26 cellular contexts compared by ENCODE assay signal in genomic region chr9:33861917-33862453, GRCh38.
"Had no signal": no experiment of that assay in that cellular context is flagged by ENCODE, and none has a peak within 500 bp of the region (broad histone marks: within the 10 kb centered on the region; RNA-seq: fewer than 3 reads in every experiment).

No MANE protein-coding gene starts in this region.

- H3K27ac Mint-ChIP-seq: activated CD4-positive, alpha-beta T cell treated with anti-CD3 and anti-CD28 coated beads, Interleukin-2, amount 10 ng/mL, durations not matched to agents 24 days and 14 days; activated CD8-positive, alpha-beta T cell treated with anti-CD3 and anti-CD28 coated beads for 36 hours; activated naive CD4-positive, alpha-beta T cell treated with anti-CD3 and anti-CD28 coated beads, Interleukin-2, amount 10 ng/mL, durations not matched to agents 7 days and 5 days; activated naive CD8-positive, alpha-beta T cell treated with anti-CD3 and anti-CD28 coated beads, Interleukin-2, amount 50 U/mL, for 24 hours; neural progenitor cell; stimulated activated naive CD8-positive, alpha-beta T cell treated with anti-CD3 and anti-CD28 coated beads, Interleukin-15, Interleukin-2, amounts not matched to agents 100 ng/mL and 50 ng/mL, for 24 hours; T-helper 2 cell treated with Interferon-gamma antibody and Interleukin-4, amounts not matched to agents 5 μg/mL and 100 μg/mL, for 36 hours had no signal

- ATAC-seq: activated CD8-positive, alpha-beta T cell treated with anti-CD3 and anti-CD28 coated beads for 36 hours; activated naive CD8-positive, alpha-beta T cell treated with anti-CD3 and anti-CD28 coated beads, Interleukin-2, amount 50 U/mL, for 24 hours; activated T-cell treated with anti-CD3 and anti-CD28 coated beads, Interleukin-2, amount 50 U/mL, for 4 hours; left lobe of liver had no signal

- H3K9ac ChIP-seq: neural progenitor cell had no signal

- H3K27me3 ChIP-seq: neural progenitor cell, right atrium auricular region, upper lobe of left lung had no signal

- H3K27me3 Mint-ChIP-seq: activated CD4-positive, alpha-beta T cell treated with anti-CD3 and anti-CD28 coated beads, Interleukin-2, amount 10 ng/mL, durations not matched to agents 24 days and 14 days; activated CD8-positive, alpha-beta T cell treated with anti-CD3 and anti-CD28 coated beads for 36 hours; activated naive CD4-positive, alpha-beta T cell treated with anti-CD3 and anti-CD28 coated beads, Interleukin-2, amount 10 ng/mL, durations not matched to agents 7 days and 5 days; activated naive CD8-positive, alpha-beta T cell treated with anti-CD3 and anti-CD28 coated beads, Interleukin-2, amount 50 U/mL, for 24 hours; brain; stimulated activated naive CD8-positive, alpha-beta T cell treated with anti-CD3 and anti-CD28 coated beads, Interleukin-15, Interleukin-2, amounts not matched to agents 100 ng/mL and 50 ng/mL, for 24 hours had no signal

- DNase-seq: activated CD4-positive, alpha-beta T cell treated with anti-CD3 and anti-CD28 coated beads, Interleukin-2, amount 10 ng/mL, durations not matched to agents 24 days and 14 days; activated CD4-positive, CD25-positive, alpha-beta regulatory T cell; activated CD8-positive, alpha-beta T cell treated with anti-CD3 and anti-CD28 coated beads for 36 hours; activated effector memory CD4-positive, alpha-beta T cell treated with Interleukin-2 at 50 U/mL for 16 hours; activated naive CD4-positive, alpha-beta T cell treated with anti-CD3 and anti-CD28 coated beads, Interleukin-2, amount 10 ng/mL, durations not matched to agents 7 days and 5 days; activated naive CD8-positive, alpha-beta T cell treated with anti-CD3 and anti-CD28 coated beads, Interleukin-2, amount 50 U/mL, for 24 hours; activated T-cell treated with anti-CD3 and anti-CD28 coated beads, Interleukin-2, amount 50 U/mL, for 4 hours; anterior cingulate cortex; caudate nucleus; erythroblast; foreskin melanocyte; glutamatergic neuron; hypothalamus; islet precursor cell; stimulated activated CD4-positive, alpha-beta T cell treated with anti-CD3 and anti-CD28 coated beads, Interleukin-15, amount 100 ng/mL, for 24 hours; stimulated activated CD4-positive, alpha-beta T cell treated with anti-CD3 and anti-CD28 coated beads, Interleukin-2, amount 100 ng/mL, for 48 hours; SW 1271; upper lobe of left lung had no signal

- H3K9me3 Mint-ChIP-seq: activated CD4-positive, alpha-beta T cell treated with anti-CD3 and anti-CD28 coated beads, Interleukin-2, amount 10 ng/mL, durations not matched to agents 24 days and 14 days; activated CD8-positive, alpha-beta T cell treated with anti-CD3 and anti-CD28 coated beads for 36 hours; activated naive CD4-positive, alpha-beta T cell treated with anti-CD3 and anti-CD28 coated beads, Interleukin-2, amount 10 ng/mL, durations not matched to agents 7 days and 5 days; activated naive CD8-positive, alpha-beta T cell treated with anti-CD3 and anti-CD28 coated beads, Interleukin-2, amount 50 U/mL, for 24 hours; activated T-cell treated with anti-CD3 and anti-CD28 coated beads, Interleukin-2, amount 50 U/mL, for 4 hours; stimulated activated naive CD8-positive, alpha-beta T cell treated with anti-CD3 and anti-CD28 coated beads, Interleukin-15, Interleukin-2, amounts not matched to agents 100 ng/mL and 50 ng/mL, for 24 hours; T-helper 2 cell treated with Interferon-gamma antibody and Interleukin-4, amounts not matched to agents 5 μg/mL and 100 μg/mL, for 36 hours had no signal

- H3K4me3 Mint-ChIP-seq: activated CD4-positive, alpha-beta T cell treated with anti-CD3 and anti-CD28 coated beads, Interleukin-2, amount 10 ng/mL, durations not matched to agents 24 days and 14 days; activated CD8-positive, alpha-beta T cell treated with anti-CD3 and anti-CD28 coated beads for 36 hours; activated naive CD4-positive, alpha-beta T cell treated with anti-CD3 and anti-CD28 coated beads, Interleukin-2, amount 10 ng/mL, durations not matched to agents 7 days and 5 days; activated naive CD8-positive, alpha-beta T cell treated with anti-CD3 and anti-CD28 coated beads, Interleukin-2, amount 50 U/mL, for 24 hours; activated T-cell treated with anti-CD3 and anti-CD28 coated beads, Interleukin-2, amount 50 U/mL, for 4 hours; brain; neural progenitor cell; stimulated activated naive CD8-positive, alpha-beta T cell treated with anti-CD3 and anti-CD28 coated beads, Interleukin-15, Interleukin-2, amounts not matched to agents 100 ng/mL and 50 ng/mL, for 24 hours; T-helper 2 cell treated with Interferon-gamma antibody and Interleukin-4, amounts not matched to agents 5 μg/mL and 100 μg/mL, for 36 hours had no signal

- H3K36me3 ChIP-seq: neural progenitor cell, prostate gland, right atrium auricular region had no signal

- H3K4me1 ChIP-seq: neural progenitor cell, prostate gland had no signal

- H3K4me3 ChIP-seq: lung, neural progenitor cell, prostate gland, right atrium auricular region, upper lobe of left lung had no signal

- H3K9me3 ChIP-seq: prostate gland, right atrium auricular region, upper lobe of left lung had no signal

- H3K27ac ChIP-seq: neural progenitor cell, prostate gland, right atrium auricular region, upper lobe of left lung had no signal
